ENCODE assay signal across 8 cellular contexts in genomic region chr1:1658583-1659549, GRCh38. TPM values are rescaled to one million over a fixed set of nuclear protein-coding genes. Genes with fewer than 3 reads are reported as not detected.
DNase-seq lines count a peak whose midpoint lies in the region; ATAC-seq and TF ChIP-seq lines count a peak whose summit lies in the region.
"Not testable (repeated sequence)": the region's sequence is repeated elsewhere in the genome, so short reads cannot be mapped to it uniquely, and the experiment has no call there.

CDK11B (minus strand) TSS chr1:1659004; CDS start chr1:1657485, 1,519 bp downstream.

- H3K27ac ChIP-seq in PC-9 = peak within 1 kb of the TSS; percentile 72

- H3K9me3 ChIP-seq in PC-9 (ENCODE audit: insufficient read depth, low read depth); mucosa of stomach (ENCODE audit: control insufficient read depth, low read length): not testable (repeated sequence)

- peak within 1 kb of the TSS; percentile 70; the same call in 1 of the 2 replicates for H2AFZ ChIP-seq in PC-9

- peaks cover 14% of the 10 kb centered on the region for H3K79me2 ChIP-seq in PC-9 (ENCODE audit: low read depth)

- peak; percentile 46; the same call in 1 of the 2 replicates for TF ChIP-seq CTCF in PC-9 (conservative IDR thresholded peaks at IDR 0.05)
- peak; percentile 23 for TF ChIP-seq CTCF in epithelial cell of proximal tubule (conservative IDR thresholded peaks at IDR 0.05; ENCODE audit: low read depth, low read length)

- peak within 1 kb of the TSS; percentile 98 for H3K9ac ChIP-seq in mucosa of stomach (ENCODE audit: low read length)

- peak; percentile 67 for ATAC-seq in GM21717 (IDR thresholded peaks at IDR 0.05; ENCODE audit: unreplicated experiment)

- H3K36me3 ChIP-seq in PC-9 (ENCODE audit: low read depth) = peaks cover 23% of the 10 kb centered on the region; the same call in 1 of the 2 replicates
- H3K36me3 ChIP-seq in mucosa of stomach (ENCODE audit: control insufficient read depth, insufficient read depth, low read length) = not testable (repeated sequence)

- H3F3A ChIP-seq in PC-9 (ENCODE audit: insufficient read depth, low read depth) = not testable (repeated sequence)

- H3K4me3 ChIP-seq in PC-9 (peak within 1 kb of the TSS; percentile 55), epithelial cell of proximal tubule (ENCODE audit: low read depth, low read length) (peak within 1 kb of the TSS; percentile 61), mucosa of stomach (ENCODE audit: low read length) (peak within 1 kb of the TSS; percentile 71)

- not testable (repeated sequence) for H4K20me1 ChIP-seq in PC-9 (ENCODE audit: insufficient read depth)

- intact Hi-C loops in PC-9 (cut with micrococcal nuclease; ENCODE audit: unreplicated experiment) = loop anchor here (5.0 kb wide), 2 partner anchors 63 to 87 kb away; partner anchors contain the start of genes CDK11A and SSU72

- H3K27me3 ChIP-seq in PC-9 (ENCODE audit: insufficient read depth, low read depth); mucosa of stomach (ENCODE audit: control insufficient read depth, insufficient read depth, low read length): not testable (repeated sequence)

- BruUV-seq in PC-9 (replicated peaks; lab: Mats Ljungman, UMichigan) = TSS peak; percentile 40

- in situ Hi-C loops in KBM-7 (cut with MboI; ENCODE audit: low pct_unique_long_range_greater_than_20kb, low sequenced_read_pairs) = not testable (repeated sequence)

- CTCF ChIA-PET in PC-9 (lab: Charles Lee) = not testable (repeated sequence)

- POLR2A ChIA-PET in PC-9 (lab: Charles Lee; ENCODE audit: unreplicated experiment) = interaction anchor here (0.7 kb wide), 1 partner anchor 424 kb away, joined by 6 read pairs; no protein-coding TSS in a partner anchor

- peak within 1 kb of the TSS; percentile 63 for H3K4me2 ChIP-seq in PC-9

- DNase-seq in DMS53 (lab: John Stamatoyannopoulos, UW) (peak; percentile 94), KBM-7 (peak; percentile 94), PC-9 (peak; percentile 97), epithelial cell of proximal tubule (ENCODE audit: low read depth) (peak; percentile 70)
- DNase-seq in activated T-cell treated with anti-CD3 and anti-CD28 coated beads, Interleukin-2, amount 50 U/mL, for 1 hour = peak; percentile 94
- peak; percentile 90 to 96 for DNase-seq in stimulated activated CD8-positive, alpha-beta memory T cell treated with anti-CD3 and anti-CD28 coated beads, Interleukin-7, amount 100 ng/mL, for 1 hour (ENCODE audit: low read depth in 2 of 2)

- H3K9me2 ChIP-seq in PC-9 (ENCODE audit: insufficient read depth) = not testable (repeated sequence)

- H3K4me1 ChIP-seq in PC-9 (replicated peaks; ENCODE audit: insufficient read depth); mucosa of stomach (ENCODE audit: control insufficient read depth, insufficient read depth, low read length): not testable (repeated sequence)

RNA-seq across cellular contexts. Expression of gene CDK11B, which starts in this region (rescaled TPM):
- 21.2 and 22.5 TPM in 2 replicates for total RNA-seq in PC-9 (2021)
- total RNA-seq in epithelial cell of proximal tubule = 16.3 and 22.9 TPM in 2 replicates

Comparison
In these comparisons a context has a peak if more than half of its experiments do, and no peak if none do; other contexts are left out.
1. Peak in every context shown above with its lines: DNase-seq, ATAC-seq, H3K4me3 ChIP-seq and H3K27ac ChIP-seq.